In the genomic region with DNA sequence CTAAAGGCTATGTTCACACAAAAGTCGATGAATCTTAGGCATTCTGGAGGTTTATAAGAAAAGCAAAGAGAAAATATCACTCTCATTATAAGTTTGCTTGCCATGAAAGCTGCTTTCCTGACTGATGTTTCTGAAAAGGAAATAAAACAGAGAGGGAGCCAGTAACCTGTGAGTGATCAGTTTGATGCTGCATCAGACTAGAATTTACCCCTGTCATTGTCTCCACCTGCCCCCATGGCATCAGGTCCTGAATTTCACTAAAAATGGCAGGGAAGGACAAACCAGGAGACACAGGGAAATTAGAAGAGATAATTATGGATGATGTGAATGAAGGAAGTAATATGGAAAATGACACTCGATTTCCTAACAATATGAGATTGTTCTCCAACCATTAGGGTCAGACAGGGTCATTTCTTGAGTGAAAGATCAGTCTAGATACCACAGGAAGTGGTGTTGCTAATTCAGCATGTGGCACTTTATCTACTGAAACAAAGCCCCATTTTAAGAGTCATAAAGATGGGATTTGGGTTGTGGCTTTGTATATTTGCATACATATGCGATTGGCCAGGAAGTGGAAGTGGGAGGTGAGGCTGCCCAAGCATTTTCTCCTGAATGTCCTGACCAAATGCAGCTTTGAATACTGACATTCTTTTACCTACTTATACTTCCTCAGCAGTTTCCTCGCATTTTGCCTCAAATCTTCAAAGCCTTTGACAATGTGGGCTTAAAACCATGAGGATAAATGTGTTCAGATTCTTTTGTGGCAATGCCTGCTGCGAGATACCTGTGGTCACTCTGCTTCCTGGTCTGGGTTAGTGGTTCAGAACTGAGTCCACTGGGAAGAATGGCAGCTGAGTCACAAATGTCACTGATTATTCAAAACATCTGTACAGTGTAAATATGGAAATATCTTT, we compare ENCODE assay signal across 8 cellular contexts. TPM values are rescaled to one million over a fixed set of nuclear protein-coding genes. Genes with fewer than 3 reads are reported as not detected.
DNase-seq lines count a peak whose midpoint lies in the region; ATAC-seq and TF ChIP-seq lines count a peak whose summit lies in the region.

No MANE protein-coding gene starts in this region.

- no peaks in the 10 kb centered on the region for H3K4me1 ChIP-seq in uterus

- no peak overlapping the region for H3K4me3 ChIP-seq in dorsolateral prefrontal cortex
- H3K4me3 ChIP-seq in uterus, result no peak overlapping the region

- peaks cover 17% of the 10 kb centered on the region for H3K27me3 Mint-ChIP-seq in T-helper 17 cell

- DNase-seq in AG08395 (ENCODE audit: low spot score) (peak; percentile 8), dorsolateral prefrontal cortex (no peak), T-helper 17 cell (no peak), SHP77 (lab: John Stamatoyannopoulos, UW) (no peak), uterus (no peak)
- DNase-seq in activated T-cell treated with anti-CD3 and anti-CD28 coated beads, Interleukin-2, amount 50 U/mL, for 48 hours, result peak; percentile 19 to 27

- peaks cover 3% of the 10 kb centered on the region for H3K36me3 Mint-ChIP-seq in T-helper 17 cell (ENCODE audit: low read depth)

- peaks cover 11% of the 10 kb centered on the region for H3K4me1 Mint-ChIP-seq in T-helper 17 cell

- H3K27ac ChIP-seq in dorsolateral prefrontal cortex (peak overlapping the region in 17 of 59 donors; percentile 3 to 46 (median 19)), uterus (no peak overlapping the region)

- no peak for TF ChIP-seq POLR2A in uterus (IDR thresholded peaks at IDR 0.05)

- peak; percentile 87 for ATAC-seq in GM19328 (IDR thresholded peaks at IDR 0.05; ENCODE audit: unreplicated experiment)
- peak; percentile 94 for ATAC-seq in HG03159 (IDR thresholded peaks at IDR 0.05; ENCODE audit: unreplicated experiment)
- ATAC-seq in T-helper 17 cell, result no peak

- H3K9me3 ChIP-seq in T-helper 17 cell (ENCODE audit: control insufficient read depth, low read length, poor library complexity, severe bottlenecking) (no peaks in the 10 kb centered on the region), uterus (no peaks in the 10 kb centered on the region)

- H3K27me3 ChIP-seq in dorsolateral prefrontal cortex (no peaks in the 10 kb centered on the region), uterus (no peaks in the 10 kb centered on the region)

- no peak overlapping the region for H3K4me3 Mint-ChIP-seq in T-helper 17 cell

- intact Hi-C loops in dorsolateral prefrontal cortex (cut with DNase I) (no loop called here), uterus (cut with DNase I; ENCODE audit: low total_unique reads) (no loop called here)

- H3K36me3 ChIP-seq in uterus, result no peaks in the 10 kb centered on the region

- TF ChIP-seq CTCF in dorsolateral prefrontal cortex (IDR thresholded peaks at IDR 0.05 in 54 of 56, conservative IDR thresholded peaks at IDR 0.05 in 2 of 56; ENCODE audit: low read depth in 1 of 56, partially characterized antibody in 56 of 56) (no peak), uterus (IDR thresholded peaks at IDR 0.05) (no peak)

- no peak overlapping the region for H3K27ac Mint-ChIP-seq in T-helper 17 cell

RNA-seq across cellular contexts. Expression of a gene that starts 29.7 kb away (rescaled TPM):
- total RNA-seq in dorsolateral prefrontal cortex (100 to 1,000 TPM in 16 of 120 experiments, 10 to 100 TPM in 104; 22.4 to 157 (median 67.0) TPM), T-helper 17 cell (not detected), uterus (1 to 10 TPM in 2 of 4 donors, under 1 TPM in 1, not detected in 1; 0.26 to 3.5 (median 1.6) TPM)

Comparison
In these comparisons a context has a peak if more than half of its experiments do, and no peak if none do; other contexts are left out.
1. DNase-seq: peak in AG08395 (single experiment) and activated T-cell treated with anti-CD3 and anti-CD28 coated beads, Interleukin-2, amount 50 U/mL, for 48 hours (2 of 2); none in dorsolateral prefrontal cortex (0 of 10), T-helper 17 cell (0 of 3), SHP77 (0 of 2) and uterus (0 of 2).
2. RNA of a gene that starts 29.7 kb away (total RNA-seq): 22.4 to 157 TPM in dorsolateral prefrontal cortex; 0.26 to 3.5 TPM in uterus and not detected in T-helper 17 cell; every median in the first group is over 4 times any median in the second.